In the genomic region with DNA sequence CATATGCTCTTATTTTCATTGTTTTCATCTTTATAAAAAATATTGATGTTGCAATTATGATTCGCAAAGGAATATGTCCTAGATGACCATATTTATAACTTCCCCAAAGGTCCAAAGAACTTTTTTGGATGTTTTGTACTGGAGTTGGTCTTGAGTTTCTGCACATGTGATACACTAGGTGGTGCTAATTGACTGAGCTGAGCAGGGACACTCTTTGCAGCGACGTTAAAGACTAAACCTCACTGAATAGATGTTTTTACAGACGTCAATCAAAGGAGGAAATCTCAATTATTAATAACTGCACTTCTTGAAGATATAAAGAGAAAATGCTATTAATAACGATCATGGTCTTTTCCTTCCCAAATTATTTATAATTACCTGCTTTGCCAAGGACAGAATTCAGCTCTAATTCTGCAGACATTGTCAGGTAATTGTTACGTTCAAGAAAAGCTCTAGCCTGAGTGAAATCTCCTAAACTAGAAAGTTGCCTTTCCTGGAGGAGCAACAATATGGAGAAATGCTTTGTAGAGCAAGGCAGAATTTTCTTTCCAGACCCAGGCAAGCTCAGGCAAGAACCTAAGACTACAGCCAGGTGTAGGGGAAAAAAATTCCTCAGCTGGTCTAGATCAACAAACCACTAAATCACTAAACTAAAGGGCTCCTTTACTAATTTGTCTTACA, we compare ENCODE assay signal across 8 cellular contexts.
DNase-seq lines count a peak whose midpoint lies in the region; ATAC-seq and FAIRE-seq lines count a peak whose summit lies in the region.

No MANE protein-coding gene starts in this region.

- ATAC-seq in HG03159 (IDR thresholded peaks at IDR 0.05; ENCODE audit: unreplicated experiment) (no peak), GM19467 (IDR thresholded peaks at IDR 0.05; ENCODE audit: unreplicated experiment) (no peak), HG02763 (IDR thresholded peaks at IDR 0.05; ENCODE audit: unreplicated experiment) (no peak)

- DNase-seq in SKM-1 treated with dmso at 0.1 percent for 144 hours (lab: John Stamatoyannopoulos, UW; ENCODE audit: unreplicated experiment) (peak; percentile 16), SKM-1 (lab: John Stamatoyannopoulos, UW; ENCODE audit: unreplicated experiment) (no peak), HuH-7.5 (ENCODE audit: low spot score) (peak; percentile 12), inferior parietal cortex (ENCODE audit: extremely low spot score) (peak; percentile 15)

- FAIRE-seq in TTC549 (lab: Jason Lieb, UNC): peak; percentile 69
